In the genomic region with DNA sequence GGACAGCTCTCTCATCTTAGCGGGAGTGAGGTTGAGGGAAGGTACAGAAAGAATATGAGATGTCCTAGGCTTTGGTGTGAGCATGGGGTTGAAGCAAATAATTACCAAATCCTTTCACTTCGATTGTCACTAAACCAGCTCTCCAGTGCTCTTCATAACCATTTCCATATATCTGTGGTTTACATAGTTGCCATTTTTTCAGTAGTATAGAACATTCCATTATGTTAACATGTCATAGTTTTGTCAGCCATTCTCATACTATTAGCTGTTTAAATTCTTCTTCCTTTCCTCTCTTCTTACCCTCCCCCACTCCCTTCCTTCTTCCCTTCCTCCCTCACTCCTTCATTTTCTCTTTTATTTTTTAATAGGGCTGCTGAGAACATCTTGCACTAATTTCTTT, we compare ENCODE assay signal across 15 cellular contexts.
"Had no signal": no experiment of that assay in that cellular context is flagged by ENCODE, and none has a peak within 500 bp of the region (broad histone marks: within the 10 kb centered on the region; RNA-seq: fewer than 3 reads in every experiment).

No MANE protein-coding gene starts in this region.

- H3K4me3 ChIP-seq: heart right ventricle, left lung, stomach, thoracic aorta had no signal

- H3K27ac Mint-ChIP-seq: activated CD8-positive, alpha-beta T cell treated with anti-CD3 and anti-CD28 coated beads, Interleukin-2, amount 10 ng/mL, durations not matched to agents 7 days and 5 days; memory B cell; WTC11 had no signal

- H3K9me3 Mint-ChIP-seq: memory B cell, nephron, WTC11 had no signal

- H3K36me3 ChIP-seq: heart right ventricle, left lung, stomach, thoracic aorta had no signal

- H3K4me1 Mint-ChIP-seq: memory B cell, WTC11 had no signal

- H3K27ac ChIP-seq: left lung, stomach, thoracic aorta had no signal

- H3K27me3 Mint-ChIP-seq: memory B cell had no signal

- H3K4me1 ChIP-seq: left lung had no signal

- H3K4me3 Mint-ChIP-seq: activated CD8-positive, alpha-beta T cell treated with anti-CD3 and anti-CD28 coated beads, Interleukin-2, amount 10 ng/mL, durations not matched to agents 7 days and 5 days; memory B cell; nephron; WTC11 had no signal

- H3K36me3 Mint-ChIP-seq: WTC11 had no signal

- FAIRE-seq: frontal cortex, keratinocyte had no signal

- H3K27me3 ChIP-seq: heart right ventricle, left lung, stomach had no signal

- H3K9me3 ChIP-seq: heart right ventricle, left lung, stomach, thoracic aorta had no signal

- DNase-seq: activated CD4-positive, alpha-beta T cell treated with anti-CD3 and anti-CD28 coated beads for 48 hours; activated CD8-positive, alpha-beta memory T cell treated with anti-CD3 and anti-CD28 coated beads, Interleukin-2, amount 50 U/mL, for 48 hours; activated CD8-positive, alpha-beta T cell treated with anti-CD3 and anti-CD28 coated beads, Interleukin-2, amount 10 ng/mL, durations not matched to agents 7 days and 5 days; activated naive CD4-positive, alpha-beta T cell treated with Interleukin-2 at 50 U/mL for 16 hours; central memory CD4-positive, alpha-beta T cell; heart right ventricle; left lung; stimulated activated CD4-positive, alpha-beta T cell treated with anti-CD3 and anti-CD28 coated beads, Interleukin-4, amount 100 ng/mL, for 4 hours; stomach had no signal
